In genomic region chr6:151616091-151616513, GRCh38 we compare ENCODE assay signal across 16 cellular contexts.
"Had no signal": no experiment of that assay in that cellular context is flagged by ENCODE, and none has a peak within 500 bp of the region (broad histone marks: within the 10 kb centered on the region; RNA-seq: fewer than 3 reads in every experiment).

No MANE protein-coding gene starts in this region.

- ATAC-seq: activated naive CD4-positive, alpha-beta T cell treated with anti-CD3 and anti-CD28 coated beads, Interleukin-2, amount 50 U/mL, for 72 hours; activated T-cell treated with anti-CD3 and anti-CD28 coated beads, Interleukin-2, amount 50 U/mL, for 72 hours; left cardiac atrium; stimulated activated naive B cell treated with anti-CD40 and anti-IgM and Interleukin-4, amounts not matched to agents 10 μg/mL and 1 μg/mL and 100 μg/mL, for 72 hours had no signal

- H3K27me3 ChIP-seq: esophagus muscularis mucosa, neutrophil had no signal

- H3K4me3 ChIP-seq: esophagus muscularis mucosa had no signal

- H3K4me1 ChIP-seq: esophagus muscularis mucosa had no signal

- H3K27ac Mint-ChIP-seq: activated CD4-positive, alpha-beta T cell treated with anti-CD3 and anti-CD28 coated beads, Interleukin-2, amount 10 ng/mL, durations not matched to agents 24 days and 14 days; activated naive CD4-positive, alpha-beta T cell treated with anti-CD3 and anti-CD28 coated beads, Interleukin-2, amount 50 U/mL, for 72 hours; activated T-cell treated with anti-CD3 and anti-CD28 coated beads, Interleukin-2, amount 50 U/mL, for 72 hours; naive B cell; stimulated activated naive B cell treated with anti-CD40 and anti-IgM and Interleukin-4, amounts not matched to agents 10 μg/mL and 1 μg/mL and 100 μg/mL, for 72 hours; type B pancreatic cell had no signal

- H3K27ac ChIP-seq: esophagus muscularis mucosa, neutrophil had no signal

- H3K4me1 Mint-ChIP-seq: activated CD4-positive, alpha-beta T cell treated with anti-CD3 and anti-CD28 coated beads, Interleukin-2, amount 10 ng/mL, durations not matched to agents 24 days and 14 days; naive B cell; stimulated activated naive B cell treated with anti-CD40 and anti-IgM and Interleukin-4, amounts not matched to agents 10 μg/mL and 1 μg/mL and 100 μg/mL, for 72 hours had no signal

- H3K9me3 Mint-ChIP-seq: activated CD4-positive, alpha-beta T cell treated with anti-CD3 and anti-CD28 coated beads, Interleukin-2, amount 10 ng/mL, durations not matched to agents 24 days and 14 days; activated naive CD4-positive, alpha-beta T cell treated with anti-CD3 and anti-CD28 coated beads, Interleukin-2, amount 50 U/mL, for 72 hours; activated T-cell treated with anti-CD3 and anti-CD28 coated beads, Interleukin-2, amount 50 U/mL, for 72 hours; stimulated activated naive B cell treated with anti-CD40 and anti-IgM and Interleukin-4, amounts not matched to agents 10 μg/mL and 1 μg/mL and 100 μg/mL, for 72 hours; type B pancreatic cell had no signal

- DNase-seq: activated CD4-positive, alpha-beta T cell treated with anti-CD3 and anti-CD28 coated beads, Interleukin-2, amount 10 ng/mL, durations not matched to agents 24 days and 14 days; activated CD4-positive, CD25-positive, alpha-beta regulatory T cell; activated CD8-positive, alpha-beta memory T cell treated with anti-CD3 and anti-CD28 coated beads, Interleukin-2, amount 50 U/mL, for 48 hours; activated gamma-delta T cell; activated T-cell treated with anti-CD3 and anti-CD28 coated beads, Interleukin-2, amount 50 U/mL, for 72 hours; glutamatergic neuron; left cardiac atrium; naive B cell; stimulated activated naive B cell treated with anti-CD40 and anti-IgM and Interleukin-4, amounts not matched to agents 10 μg/mL and 1 μg/mL and 100 μg/mL, for 72 hours; substantia nigra had no signal

- H3K36me3 Mint-ChIP-seq: activated naive CD4-positive, alpha-beta T cell treated with anti-CD3 and anti-CD28 coated beads, Interleukin-2, amount 50 U/mL, for 72 hours; naive B cell; stimulated activated naive B cell treated with anti-CD40 and anti-IgM and Interleukin-4, amounts not matched to agents 10 μg/mL and 1 μg/mL and 100 μg/mL, for 72 hours; type B pancreatic cell had no signal

- H3K36me3 ChIP-seq: esophagus muscularis mucosa, neutrophil had no signal

- H3K4me3 Mint-ChIP-seq: activated CD4-positive, alpha-beta T cell treated with anti-CD3 and anti-CD28 coated beads, Interleukin-2, amount 10 ng/mL, durations not matched to agents 24 days and 14 days; activated T-cell treated with anti-CD3 and anti-CD28 coated beads, Interleukin-2, amount 50 U/mL, for 72 hours; naive B cell; stimulated activated naive B cell treated with anti-CD40 and anti-IgM and Interleukin-4, amounts not matched to agents 10 μg/mL and 1 μg/mL and 100 μg/mL, for 72 hours; type B pancreatic cell had no signal

- FAIRE-seq: colon, TTC549 had no signal

- H3K9me3 ChIP-seq: neutrophil had no signal
